In genomic region chr20:8018928-8019177, GRCh38 we compare ENCODE assay signal across 8 cellular contexts. TPM values are rescaled to one million over a fixed set of nuclear protein-coding genes. Genes with fewer than 3 reads are reported as not detected.
DNase-seq lines count a peak whose midpoint lies in the region; ATAC-seq and TF ChIP-seq lines count a peak whose summit lies in the region.

No MANE protein-coding gene starts in this region.

- H3K36me3 ChIP-seq in mesodermal cell (ENCODE audit: control insufficient read depth, insufficient read depth, low read length) (no peaks in the 10 kb centered on the region), aorta (ENCODE audit: control insufficient read depth in 1 of 2, insufficient read depth in 2 of 2, low read length in 1 of 2) (no peaks in the 10 kb centered on the region)

- peak overlapping the region; percentile 64 for H3K4me3 ChIP-seq in mesodermal cell (ENCODE audit: extremely low read depth, insufficient read depth, low read length, poor library complexity, severe bottlenecking)
- H3K4me3 ChIP-seq in aorta (ENCODE audit: low read length in 2 of 2): peak overlapping the region; percentile 87 to 90

- intact Hi-C loops in aorta (cut with DNase I): no loop called here

- H3K27me3 ChIP-seq in aorta (ENCODE audit: control insufficient read depth in 1 of 2, insufficient read depth in 2 of 2, low read length in 1 of 2): no peaks in the 10 kb centered on the region

- ATAC-seq in GM18907 (IDR thresholded peaks at IDR 0.05; ENCODE audit: unreplicated experiment): peak; percentile 24
- peak; percentile 11 for ATAC-seq in HG03103 (IDR thresholded peaks at IDR 0.05; ENCODE audit: low read depth, unreplicated experiment)
- ATAC-seq in aorta (ENCODE audit: low FRiP score): peak; percentile 24

- H3K9me3 ChIP-seq in mesodermal cell (ENCODE audit: control insufficient read depth, low read length) (no peaks in the 10 kb centered on the region), aorta (ENCODE audit: control insufficient read depth, low read length) (no peaks in the 10 kb centered on the region)

- no peak for TF ChIP-seq CTCF in C4-2B (conservative IDR thresholded peaks at IDR 0.05)

- 0 to 4% methylated on average over 4 to 11 of the region's 11 CpGs for WGBS in mesodermal cell (ENCODE audit: insufficient coverage in 2 of 2), 2 experiments
- WGBS in aorta, 2 donors: 0% methylated on average over 11 of the region's 11 CpGs

- DNase-seq in NCI-H69 (lab: John Stamatoyannopoulos, UW): peak; percentile 92
- DNase-seq in cerebellar nuclear complex (lab: John Stamatoyannopoulos, UW): peak; percentile 28 to 65
- DNase-seq in aorta: no peak
- no peak for DNase-seq in activated CD4-positive, alpha-beta T cell treated with anti-CD3 and anti-CD28 coated beads, Interleukin-2, amount 50 U/mL, for 1 hour

- H3K4me1 ChIP-seq in mesodermal cell (ENCODE audit: control insufficient read depth, insufficient read depth, low read length, poor library complexity, severe bottlenecking) (peaks cover 13% of the 10 kb centered on the region), aorta (ENCODE audit: control insufficient read depth in 1 of 2, insufficient read depth in 2 of 2, low read length in 2 of 2) (no peaks in the 10 kb centered on the region)

- H3K27ac ChIP-seq in C4-2B: peak overlapping the region; percentile 97
- H3K27ac ChIP-seq in mesodermal cell (ENCODE audit: low read depth, low read length, severe bottlenecking): peak overlapping the region; percentile 93
- peak overlapping the region; percentile 96 for H3K27ac ChIP-seq in aorta (ENCODE audit: low read depth in 1 of 2, low read length in 2 of 2)

RNA-seq across cellular contexts. Expression of gene TMX4, which starts 0.7 kb away (rescaled TPM):
- polyA plus RNA-seq in mesodermal cell (2013, experiment 1 of 2): 12.5 TPM
- 13.6 TPM for polyA plus RNA-seq in mesodermal cell (2013, experiment 2 of 2)
- 10 to 100 TPM; 54.2 to 56.8 TPM for total RNA-seq in aorta
- 10 to 100 TPM; 15.8 to 16.9 TPM for polyA plus RNA-seq in aorta

Comparison
In these comparisons a context has a peak if more than half of its experiments do, and no peak if none do; other contexts are left out.
1. DNase-seq: peak in NCI-H69 (single experiment) and cerebellar nuclear complex (2 of 2); none in aorta (0 of 2) and activated CD4-positive, alpha-beta T cell treated with anti-CD3 and anti-CD28 coated beads, Interleukin-2, amount 50 U/mL, for 1 hour (single experiment).
2. Peak in every context shown above with its lines, with median percentiles within 50 percentile points of each other: H3K27ac ChIP-seq and ATAC-seq.